8 cellular contexts compared by ENCODE assay signal in the genomic region with DNA sequence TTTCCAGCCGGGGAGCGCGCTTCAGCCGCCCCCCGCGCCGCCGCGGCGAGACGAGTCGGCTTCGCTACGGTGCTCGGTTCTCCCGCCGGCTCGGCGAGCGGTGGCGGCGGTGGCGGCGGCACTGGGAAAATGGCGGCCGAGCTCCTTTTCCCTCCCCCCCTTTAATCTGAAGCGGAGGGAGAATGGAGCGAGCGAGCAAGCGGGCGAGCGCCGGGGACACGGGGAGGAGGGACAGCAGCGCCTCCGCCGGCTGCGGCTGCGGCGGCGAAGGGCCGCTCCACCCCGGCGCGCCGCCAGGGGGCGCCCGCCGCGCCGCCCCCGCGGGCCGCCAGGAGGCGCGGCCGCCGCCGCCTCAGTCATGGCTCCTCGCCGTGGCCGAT. TPM values are rescaled to one million over a fixed set of nuclear protein-coding genes. Genes with fewer than 3 reads are reported as not detected.
A peak's percentile ranks its signal among the peaks of the same experiment; 100 is the strongest.
DNase-seq lines count a peak whose midpoint lies in the region; ATAC-seq and TF ChIP-seq lines count a peak whose summit lies in the region.

A gene with protein sequence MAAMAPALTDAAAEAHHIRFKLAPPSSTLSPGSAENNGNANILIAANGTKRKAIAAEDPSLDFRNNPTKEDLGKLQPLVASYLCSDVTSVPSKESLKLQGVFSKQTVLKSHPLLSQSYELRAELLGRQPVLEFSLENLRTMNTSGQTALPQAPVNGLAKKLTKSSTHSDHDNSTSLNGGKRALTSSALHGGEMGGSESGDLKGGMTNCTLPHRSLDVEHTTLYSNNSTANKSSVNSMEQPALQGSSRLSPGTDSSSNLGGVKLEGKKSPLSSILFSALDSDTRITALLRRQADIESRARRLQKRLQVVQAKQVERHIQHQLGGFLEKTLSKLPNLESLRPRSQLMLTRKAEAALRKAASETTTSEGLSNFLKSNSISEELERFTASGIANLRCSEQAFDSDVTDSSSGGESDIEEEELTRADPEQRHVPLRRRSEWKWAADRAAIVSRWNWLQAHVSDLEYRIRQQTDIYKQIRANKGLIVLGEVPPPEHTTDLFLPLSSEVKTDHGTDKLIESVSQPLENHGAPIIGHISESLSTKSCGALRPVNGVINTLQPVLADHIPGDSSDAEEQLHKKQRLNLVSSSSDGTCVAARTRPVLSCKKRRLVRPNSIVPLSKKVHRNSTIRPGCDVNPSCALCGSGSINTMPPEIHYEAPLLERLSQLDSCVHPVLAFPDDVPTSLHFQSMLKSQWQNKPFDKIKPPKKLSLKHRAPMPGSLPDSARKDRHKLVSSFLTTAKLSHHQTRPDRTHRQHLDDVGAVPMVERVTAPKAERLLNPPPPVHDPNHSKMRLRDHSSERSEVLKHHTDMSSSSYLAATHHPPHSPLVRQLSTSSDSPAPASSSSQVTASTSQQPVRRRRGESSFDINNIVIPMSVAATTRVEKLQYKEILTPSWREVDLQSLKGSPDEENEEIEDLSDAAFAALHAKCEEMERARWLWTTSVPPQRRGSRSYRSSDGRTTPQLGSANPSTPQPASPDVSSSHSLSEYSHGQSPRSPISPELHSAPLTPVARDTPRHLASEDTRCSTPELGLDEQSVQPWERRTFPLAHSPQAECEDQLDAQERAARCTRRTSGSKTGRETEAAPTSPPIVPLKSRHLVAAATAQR (N-terminal part only) (minus strand): TSS at position 184 of the 380 bp plus-strand sequence. CDS start 21,286 bp downstream, outside the sequence.

- TF ChIP-seq CTCF in GM12875 (IDR thresholded peaks at IDR 0.05; ENCODE audit: borderline replicate concordance, insufficient read depth, low read depth, low read length) (peak; percentile 72; the same call in 1 of the 2 replicates), uterus (IDR thresholded peaks at IDR 0.05) (peak; percentile 18 to 97 (median 76))

- ATAC-seq in HG02759 (IDR thresholded peaks at IDR 0.05; ENCODE audit: unreplicated experiment) = peak; percentile 72
- ATAC-seq in left ventricle myocardium superior = peak; percentile 76

- intact Hi-C loops in left ventricle myocardium superior (cut with micrococcal nuclease) = loop anchor here (5.0 kb wide), 1 partner anchor 151 kb away; no protein-coding TSS in a partner anchor
- intact Hi-C loops in uterus (cut with DNase I; ENCODE audit: low total_unique reads) = loop anchor here (5.0 kb wide), 1 partner anchor 146 kb away; no protein-coding TSS in a partner anchor

- H3K9me3 ChIP-seq in uterus = no peaks in the 10 kb centered on the region

- H3K4me1 ChIP-seq in uterus = peaks cover 4 to 11% of the 10 kb centered on the region in 2 donors

- H3K4me3 ChIP-seq in GM12875 (ENCODE audit: low read depth, low read length) = peak within 1 kb of the TSS; percentile 79
- H3K4me3 ChIP-seq in uterus = peak within 1 kb of the TSS; percentile 91 to 99

- peak within 1 kb of the TSS; percentile 100 for H3K27ac ChIP-seq in angular gyrus (ENCODE audit: low read depth, low read length)
- H3K27ac ChIP-seq in uterus = peak within 1 kb of the TSS; percentile 100

- DNase-seq in NCI-H1417 treated with DMSO at 0.1 percent for 48 hours (lab: John Stamatoyannopoulos, UW) = peak; percentile 54
- DNase-seq in T-helper 1 cell = peak; percentile 86 to 96 (median 89)
- peak; percentile 91 for DNase-seq in left ventricle myocardium superior
- peak; percentile 84 for DNase-seq in pulmonary artery endothelial cell (ENCODE audit: low read depth, low spot score)
- peak; percentile 88 to 89 for DNase-seq in uterus

- H3K36me3 ChIP-seq in uterus = no peaks in the 10 kb centered on the region

- H3K27me3 ChIP-seq in uterus = no peaks in the 10 kb centered on the region

- peak; percentile 17 to 32 for TF ChIP-seq POLR2A in uterus (IDR thresholded peaks at IDR 0.05)

RNA-seq across cellular contexts. Expression of the gene that starts here (rescaled TPM):
- total RNA-seq in left ventricle myocardium superior (26.9 TPM), pulmonary artery endothelial cell (48.3 and 94.7 TPM in 2 replicates), uterus (100 to 1,000 TPM in 3 of 4 donors, 10 to 100 TPM in 1; 55.8 to 192 (median 146) TPM)

Comparison
In these comparisons a context has a peak if more than half of its experiments do, and no peak if none do; other contexts are left out.
1. Peak in every context shown above with its lines: DNase-seq, ATAC-seq, H3K4me3 ChIP-seq and H3K27ac ChIP-seq.